ENCODE assay signal across 8 cellular contexts in the genomic region with DNA sequence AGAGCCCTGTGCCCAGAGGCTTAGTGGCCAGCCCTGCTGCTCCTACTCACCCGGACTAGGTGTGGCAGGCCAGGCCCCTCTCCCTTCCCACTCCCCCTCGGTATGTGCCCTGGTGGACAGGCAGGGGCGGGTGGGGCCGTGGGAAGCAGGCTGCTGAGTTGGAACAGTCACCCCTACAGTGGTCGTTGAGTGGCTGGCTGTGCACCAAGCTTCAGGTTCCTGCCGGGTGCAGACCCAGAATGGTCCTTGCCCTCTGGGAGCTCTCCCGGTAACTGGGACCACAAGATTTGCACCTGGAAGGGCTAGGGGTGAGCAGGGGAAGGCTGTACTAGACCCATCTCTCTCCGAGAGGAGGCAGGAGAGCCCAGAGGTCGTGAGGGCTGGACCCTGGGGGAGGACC.
DNase-seq lines count a peak whose midpoint lies in the region; ATAC-seq and TF ChIP-seq lines count a peak whose summit lies in the region.

No MANE protein-coding gene starts in this region.

- H3K9me3 ChIP-seq in cardiac muscle cell (ENCODE audit: low read depth) (no peaks in the 10 kb centered on the region), right lobe of liver (no peaks in the 10 kb centered on the region), uterus (no peaks in the 10 kb centered on the region)

- 43% methylated on average over 3 of the region's 9 CpGs for WGBS in right lobe of liver (ENCODE audit: insufficient coverage, low coverage, low lambda C conversion rate, missing lambda C conversion rate)

- H3K36me3 ChIP-seq in cardiac muscle cell (peaks cover 13% of the 10 kb centered on the region), right lobe of liver (peaks cover 0 to 11% (median 4%) of the 10 kb centered on the region in 4 donors), uterus (no peaks in the 10 kb centered on the region)

- intact Hi-C loops in left cardiac atrium (cut with DNase I) (no loop called here), right lobe of liver (cut with DNase I) (no loop called here), uterus (cut with DNase I; ENCODE audit: low total_unique reads) (no loop called here)

- H3K27ac ChIP-seq in cardiac muscle cell = peak overlapping the region; percentile 99
- peak overlapping the region; percentile 61 for H3K27ac ChIP-seq in RWPE1
- H3K27ac ChIP-seq in right lobe of liver = peak overlapping the region; percentile 3 to 55 (median 37)
- peak overlapping the region; percentile 93 to 94 for H3K27ac ChIP-seq in uterus

- CTCF ChIA-PET in RWPE1 (lab: Yijun Ruan, JAX) = interaction anchor here (0.6 to 0.7 kb wide), 3 partner anchors 11 to 1090 kb away, joined by 3 to 5 read pairs (median 5); no protein-coding TSS in a partner anchor

- H3K4me3 ChIP-seq in cardiac muscle cell (no peak overlapping the region), right lobe of liver (no peak overlapping the region), uterus (no peak overlapping the region)

- no peak for TF ChIP-seq POLR2A in right lobe of liver (IDR thresholded peaks at IDR 0.05)
- no peak for TF ChIP-seq POLR2A in uterus (IDR thresholded peaks at IDR 0.05)

- no peak for TF ChIP-seq CTCF in cardiac muscle cell (IDR thresholded peaks at IDR 0.05; ENCODE audit: low read depth, low read length)
- no peak for TF ChIP-seq CTCF in RWPE1 (conservative IDR thresholded peaks at IDR 0.05; ENCODE audit: low read depth)
- TF ChIP-seq CTCF in right lobe of liver (IDR thresholded peaks at IDR 0.05) = no peak
- TF ChIP-seq CTCF in uterus (IDR thresholded peaks at IDR 0.05) = no peak

- DNase-seq in cardiac muscle cell (ENCODE audit: low read depth in 1 of 2, low spot score in 1 of 2) (no peak), left cardiac atrium (no peak), RWPE1 (ENCODE audit: low spot score) (no peak), right lobe of liver (no peak), uterus (no peak), DMS153 (lab: John Stamatoyannopoulos, UW) (no peak), NCI-H2107 treated with DMSO at 0.1 percent for 48 hours (lab: John Stamatoyannopoulos, UW; ENCODE audit: unreplicated experiment) (no peak), DMS79 (lab: John Stamatoyannopoulos, UW) (no peak)

- no peak for ATAC-seq in left cardiac atrium
- ATAC-seq in right lobe of liver = peak in 1 of 4 donors; percentile 3

- POLR2A ChIA-PET in RWPE1 (lab: Yijun Ruan, JAX; ENCODE audit: low non-redundant PET) = no interaction called here

- H3K27me3 ChIP-seq in cardiac muscle cell (no peaks in the 10 kb centered on the region), right lobe of liver (no peaks in the 10 kb centered on the region), uterus (no peaks in the 10 kb centered on the region)

- peaks cover 92% of the 10 kb centered on the region for H3K4me1 ChIP-seq in cardiac muscle cell (ENCODE audit: low read depth)
- no peaks in the 10 kb centered on the region for H3K4me1 ChIP-seq in right lobe of liver
- peaks cover 44 to 45% of the 10 kb centered on the region in 2 donors for H3K4me1 ChIP-seq in uterus

Comparison
In these comparisons a context has a peak if more than half of its experiments do, and no peak if none do; other contexts are left out.
1. H3K27ac ChIP-seq: peak in every context shown above with its lines; median percentile 99 in cardiac muscle cell; 94 in uterus; 61 in RWPE1; 37 in right lobe of liver.